ENCODE assay signal across 29 cellular contexts in genomic region chr1:197621761-197622160, GRCh38.
"Had no signal": no experiment of that assay in that cellular context is flagged by ENCODE, and none has a peak within 500 bp of the region (broad histone marks: within the 10 kb centered on the region; RNA-seq: fewer than 3 reads in every experiment).

No MANE protein-coding gene starts in this region.

- H3K36me3 ChIP-seq: pancreas, prostate gland, right atrium auricular region, thoracic aorta, thyroid gland, upper lobe of left lung, vagina had no signal

- H3K9me3 ChIP-seq: neutrophil, pancreas, prostate gland, right atrium auricular region, spleen, stomach, thoracic aorta, thyroid gland, upper lobe of left lung, vagina had no signal

- FAIRE-seq: pancreas, urothelium cell line had no signal

- ATAC-seq: naive thymus-derived CD8-positive, alpha-beta T cell; natural killer cell treated with Interleukin-12 subunit alpha and Interleukin-12 subunit beta and Interleukin-15 and Interleukin-18, amount 100 ng/mL, for 72 hours; sciatic nerve; stimulated activated effector memory CD8-positive, alpha-beta T cell treated with anti-CD3 and anti-CD28 coated beads, Interleukin-12 subunit alpha, Interleukin-12 subunit beta, amount 100 ng/mL, for 72 hours; stimulated activated naive B cell treated with anti-CD40 and anti-IgM and Interleukin-4, amounts not matched to agents 10 μg/mL and 1 μg/mL and 100 μg/mL, for 72 hours had no signal

- H3K27ac Mint-ChIP-seq: naive thymus-derived CD8-positive, alpha-beta T cell; natural killer cell treated with Interleukin-12 subunit alpha and Interleukin-12 subunit beta and Interleukin-15 and Interleukin-18, amount 100 ng/mL, for 72 hours; nephron progenitor cell; stimulated activated effector memory CD8-positive, alpha-beta T cell treated with anti-CD3 and anti-CD28 coated beads, Interleukin-12 subunit alpha, Interleukin-12 subunit beta, amount 100 ng/mL, for 72 hours; stimulated activated naive B cell treated with anti-CD40 and anti-IgM and Interleukin-4, amounts not matched to agents 10 μg/mL and 1 μg/mL and 100 μg/mL, for 72 hours; stimulated activated naive CD8-positive, alpha-beta T cell treated with anti-CD3 and anti-CD28 coated beads, Interleukin-15, Interleukin-2, amounts not matched to agents 100 ng/mL and 50 ng/mL, for 24 hours had no signal

- H3K4me1 ChIP-seq: prostate gland, spleen, stomach, thyroid gland, upper lobe of left lung, vagina had no signal

- H3K27me3 Mint-ChIP-seq: naive thymus-derived CD8-positive, alpha-beta T cell; natural killer cell treated with Interleukin-12 subunit alpha and Interleukin-12 subunit beta and Interleukin-15 and Interleukin-18, amount 100 ng/mL, for 72 hours; stimulated activated naive B cell treated with anti-CD40 and anti-IgM and Interleukin-4, amounts not matched to agents 10 μg/mL and 1 μg/mL and 100 μg/mL, for 72 hours; stimulated activated naive CD8-positive, alpha-beta T cell treated with anti-CD3 and anti-CD28 coated beads, Interleukin-15, Interleukin-2, amounts not matched to agents 100 ng/mL and 50 ng/mL, for 24 hours had no signal

- H3K4me3 Mint-ChIP-seq: naive thymus-derived CD8-positive, alpha-beta T cell; natural killer cell treated with Interleukin-12 subunit alpha and Interleukin-12 subunit beta and Interleukin-15 and Interleukin-18, amount 100 ng/mL, for 72 hours; nephron progenitor cell; neural crest cell; stimulated activated effector memory CD8-positive, alpha-beta T cell treated with anti-CD3 and anti-CD28 coated beads, Interleukin-12 subunit alpha, Interleukin-12 subunit beta, amount 100 ng/mL, for 72 hours; stimulated activated naive B cell treated with anti-CD40 and anti-IgM and Interleukin-4, amounts not matched to agents 10 μg/mL and 1 μg/mL and 100 μg/mL, for 72 hours; stimulated activated naive CD8-positive, alpha-beta T cell treated with anti-CD3 and anti-CD28 coated beads, Interleukin-15, Interleukin-2, amounts not matched to agents 100 ng/mL and 50 ng/mL, for 24 hours had no signal

- H3K4me3 ChIP-seq: pancreas, prostate gland, right atrium auricular region, skin epidermis, smooth muscle cell, spleen, stomach, thoracic aorta, thyroid gland, tibial nerve, upper lobe of left lung, vagina had no signal

- H3K4me2 ChIP-seq: smooth muscle cell had no signal

- DNase-seq: naive thymus-derived CD8-positive, alpha-beta T cell; nephron progenitor cell; nucleus accumbens; pancreas; retina; spleen; stimulated activated CD4-positive, alpha-beta T cell treated with anti-CD3 and anti-CD28 coated beads, Interleukin-12 subunit alpha, Interleukin-12 subunit beta, amount 100 ng/mL, for 4 hours; stimulated activated CD4-positive, alpha-beta T cell treated with anti-CD3 and anti-CD28 coated beads, Interleukin-1b, Interleukin-23, amount 100 ng/mL, for 48 hours; stimulated activated CD4-positive, alpha-beta T cell treated with anti-CD3 and anti-CD28 coated beads, Interleukin-2, amount 100 ng/mL, for 48 hours; stimulated activated CD4-positive, alpha-beta T cell treated with anti-CD3 and anti-CD28 coated beads, Interleukin-4, amount 100 ng/mL, for 24 hours; stimulated activated naive B cell treated with anti-CD40 and anti-IgM and Interleukin-4, amounts not matched to agents 10 μg/mL and 1 μg/mL and 100 μg/mL, for 72 hours; stimulated activated naive CD4-positive, alpha-beta T cell treated with Interleukin-2 at 50 U/mL for 16 hours; stomach; thyroid gland; upper lobe of left lung had no signal

- H3K27ac ChIP-seq: neutrophil, pancreas, prostate gland, right atrium auricular region, skin epidermis, spleen, stomach, thoracic aorta, thyroid gland, tibial nerve, upper lobe of left lung, vagina had no signal

- H3K36me3 Mint-ChIP-seq: stimulated activated effector memory CD8-positive, alpha-beta T cell treated with anti-CD3 and anti-CD28 coated beads, Interleukin-12 subunit alpha, Interleukin-12 subunit beta, amount 100 ng/mL, for 72 hours had no signal

- H3K27me3 ChIP-seq: neutrophil, pancreas, right atrium auricular region, spleen, stomach, thyroid gland, tibial nerve, upper lobe of left lung, vagina had no signal

- H3K4me1 Mint-ChIP-seq: naive thymus-derived CD8-positive, alpha-beta T cell; nephron progenitor cell; neural crest cell; stimulated activated naive B cell treated with anti-CD40 and anti-IgM and Interleukin-4, amounts not matched to agents 10 μg/mL and 1 μg/mL and 100 μg/mL, for 72 hours had no signal

- H3K9me3 Mint-ChIP-seq: stimulated activated effector memory CD8-positive, alpha-beta T cell treated with anti-CD3 and anti-CD28 coated beads, Interleukin-12 subunit alpha, Interleukin-12 subunit beta, amount 100 ng/mL, for 72 hours; stimulated activated naive CD8-positive, alpha-beta T cell treated with anti-CD3 and anti-CD28 coated beads, Interleukin-15, Interleukin-2, amounts not matched to agents 100 ng/mL and 50 ng/mL, for 24 hours had no signal
